Comparison of ENCODE assay signal across 12 cellular contexts in genomic region chr10:72322030-72322279, GRCh38. TPM values are rescaled to one million over a fixed set of nuclear protein-coding genes. Genes with fewer than 3 reads are reported as not detected.
A peak's percentile ranks its signal among the peaks of the same experiment; 100 is the strongest.
DNase-seq lines count a peak whose midpoint lies in the region; TF ChIP-seq lines count a peak whose summit lies in the region.
"Had no signal": no experiment of that assay in that cellular context is flagged by ENCODE, and none has a peak within 500 bp of the region (broad histone marks: within the 10 kb centered on the region; RNA-seq: fewer than 3 reads in every experiment).

No MANE protein-coding gene starts in this region.

- peaks cover 53% of the 10 kb centered on the region for H3K4me1 Mint-ChIP-seq in activated CD4-positive, alpha-beta T cell treated with anti-CD3 and anti-CD28 coated beads, Interleukin-2, amount 10 ng/mL, durations not matched to agents 24 days and 14 days

- H3K4me2 ChIP-seq in OCI-LY1 (ENCODE audit: low read length) = peak overlapping the region; percentile 66; the same call in 1 of the 2 replicates

- H3K27ac Mint-ChIP-seq in activated CD4-positive, alpha-beta T cell treated with anti-CD3 and anti-CD28 coated beads, Interleukin-2, amount 10 ng/mL, durations not matched to agents 24 days and 14 days = peak overlapping the region; percentile 99

- no peaks in the 10 kb centered on the region for H3K9me3 Mint-ChIP-seq in activated CD4-positive, alpha-beta T cell treated with anti-CD3 and anti-CD28 coated beads, Interleukin-2, amount 10 ng/mL, durations not matched to agents 24 days and 14 days

- H3K9me3 ChIP-seq in OCI-LY1 (ENCODE audit: low read length) (no peaks in the 10 kb centered on the region), spleen (no peaks in the 10 kb centered on the region), suprapubic skin (no peaks in the 10 kb centered on the region)
- H3K9me3 ChIP-seq in effector memory CD4-positive, alpha-beta T cell (ENCODE audit: control insufficient read depth, low read length) = no peaks in the 10 kb centered on the region

- H3K27me3 ChIP-seq in OCI-LY1 (ENCODE audit: insufficient read depth, low read length) (no peaks in the 10 kb centered on the region), spleen (replicated peaks in 1 of 7) (no peaks in the 10 kb centered on the region), suprapubic skin (no peaks in the 10 kb centered on the region)
- H3K27me3 ChIP-seq in effector memory CD4-positive, alpha-beta T cell (replicated peaks; ENCODE audit: control insufficient read depth, insufficient read depth, low read length, poor library complexity, severe bottlenecking) = no peaks in the 10 kb centered on the region

- intact Hi-C loops in activated CD4-positive, alpha-beta T cell treated with anti-CD3 and anti-CD28 coated beads, Interleukin-2, amount 10 ng/mL, durations not matched to agents 24 days and 14 days (cut with micrococcal nuclease) = loop anchor here (5.0 kb wide), 1 partner anchor 105 kb away; the partner anchor contains the start of genes ANAPC16 and ASCC1
- intact Hi-C loops in spleen (cut with DNase I; ENCODE audit: low total_unique reads) = no loop called here

- no peaks in the 10 kb centered on the region for H3K9me2 ChIP-seq in OCI-LY1 (ENCODE audit: low read depth, low read length)

- WGBS in spleen, 5 donors = 66 to 100% (median 80%) methylated on average over 3 of the region's 3 CpGs
- 94% methylated on average over 3 of the region's 3 CpGs for WGBS in suprapubic skin

- H3K27ac ChIP-seq in OCI-LY1 (ENCODE audit: low read depth, low read length, poor library complexity, severe bottlenecking) = peak overlapping the region; percentile 100
- peak overlapping the region; percentile 88 for H3K27ac ChIP-seq in effector memory CD4-positive, alpha-beta T cell (ENCODE audit: insufficient read depth, low read length, poor library complexity, severe bottlenecking)
- peak overlapping the region in 5 of 8 donors; percentile 47 to 99 (median 98) for H3K27ac ChIP-seq in spleen
- H3K27ac ChIP-seq in suprapubic skin = no peak overlapping the region

- no peaks in the 10 kb centered on the region for H3K27me3 Mint-ChIP-seq in activated CD4-positive, alpha-beta T cell treated with anti-CD3 and anti-CD28 coated beads, Interleukin-2, amount 10 ng/mL, durations not matched to agents 24 days and 14 days

- peaks cover 9% of the 10 kb centered on the region for H3F3A ChIP-seq in OCI-LY1 (ENCODE audit: insufficient read depth, low read length)

- peaks cover 5% of the 10 kb centered on the region for H3K36me3 Mint-ChIP-seq in activated CD4-positive, alpha-beta T cell treated with anti-CD3 and anti-CD28 coated beads, Interleukin-2, amount 10 ng/mL, durations not matched to agents 24 days and 14 days (ENCODE audit: low read depth)

- DNase-seq in activated CD4-positive, alpha-beta T cell treated with anti-CD3 and anti-CD28 coated beads, Interleukin-2, amount 10 ng/mL, durations not matched to agents 24 days and 14 days = peak; percentile 66
- no peak for DNase-seq in activated CD4-positive, alpha-beta T cell treated with anti-CD3 and anti-CD28 coated beads for 1 hour
- no peak for DNase-seq in effector memory CD4-positive, alpha-beta T cell
- peak; percentile 81 for DNase-seq in spleen
- DNase-seq in suprapubic skin (ENCODE audit: low spot score in 2 of 2) = no peak
- DNase-seq in AG20443 (ENCODE audit: low spot score) = no peak
- DNase-seq in UCSD-AML1 (lab: John Stamatoyannopoulos, UW; ENCODE audit: unreplicated experiment) = no peak
- DNase-seq: ACHN, cortex of kidney, head of caudate nucleus, NCI-H526 treated with DMSO at 0.1 percent for 48 hours had no signal

- no peaks in the 10 kb centered on the region for H4K20me1 ChIP-seq in OCI-LY1 (ENCODE audit: insufficient read depth, low read length)

- TF ChIP-seq CTCF in OCI-LY1 (IDR thresholded peaks at IDR 0.05; ENCODE audit: low read length) (no peak), spleen (IDR thresholded peaks at IDR 0.05 in 8 of 11, conservative IDR thresholded peaks at IDR 0.05 in 3 of 11) (no peak), suprapubic skin (IDR thresholded peaks at IDR 0.05) (no peak)

- H2AFZ ChIP-seq in OCI-LY1 (ENCODE audit: low read length) = no peak overlapping the region

- no peaks in the 10 kb centered on the region for H3K79me2 ChIP-seq in OCI-LY1 (ENCODE audit: insufficient read depth, low read length)

- H3K36me3 ChIP-seq in OCI-LY1 (ENCODE audit: insufficient read depth, low read length) (no peaks in the 10 kb centered on the region), spleen (no peaks in the 10 kb centered on the region), suprapubic skin (no peaks in the 10 kb centered on the region)
- no peaks in the 10 kb centered on the region for H3K36me3 ChIP-seq in effector memory CD4-positive, alpha-beta T cell (ENCODE audit: control insufficient read depth, insufficient read depth, low read length)

- H3K4me1 ChIP-seq in OCI-LY1 (ENCODE audit: insufficient read depth, low read length, severe bottlenecking) (peaks cover 68% of the 10 kb centered on the region), spleen (peaks cover 62 to 100% (median 95%) of the 10 kb centered on the region in 6 donors), suprapubic skin (peaks cover 70% of the 10 kb centered on the region)
- peaks cover 64% of the 10 kb centered on the region for H3K4me1 ChIP-seq in effector memory CD4-positive, alpha-beta T cell (ENCODE audit: control insufficient read depth, insufficient read depth, low read length, poor library complexity, severe bottlenecking)

- TF ChIP-seq POLR2A in spleen (IDR thresholded peaks at IDR 0.05) (no peak), suprapubic skin (IDR thresholded peaks at IDR 0.05) (no peak)

- H3K9ac ChIP-seq in OCI-LY1 (ENCODE audit: low read length) = peak overlapping the region; percentile 72; the same call in 1 of the 2 replicates

- H3K4me3 Mint-ChIP-seq in activated CD4-positive, alpha-beta T cell treated with anti-CD3 and anti-CD28 coated beads, Interleukin-2, amount 10 ng/mL, durations not matched to agents 24 days and 14 days = peak overlapping the region; percentile 59

- no peak for TF ChIP-seq EP300 in suprapubic skin (IDR thresholded peaks at IDR 0.05)

- H3K4me3 ChIP-seq in OCI-LY1 (ENCODE audit: low read depth, low read length, poor library complexity, severe bottlenecking) (no peak overlapping the region), spleen (no peak overlapping the region), suprapubic skin (no peak overlapping the region)
- no peak overlapping the region for H3K4me3 ChIP-seq in effector memory CD4-positive, alpha-beta T cell (ENCODE audit: insufficient read depth, low read depth, low read length, poor library complexity, severe bottlenecking)

RNA-seq across cellular contexts. Expression of gene DNAJB12, which starts 32.8 kb away (rescaled TPM):
- 32.5 and 35.1 TPM in 2 replicates for total RNA-seq in activated CD4-positive, alpha-beta T cell treated with anti-CD3 and anti-CD28 coated beads, Interleukin-2, amount 10 ng/mL, durations not matched to agents 24 days and 14 days
- total RNA-seq in spleen = 10 to 100 TPM; 32.7 to 55.4 (median 41.6) TPM
- 10 to 100 TPM; 13.6 to 16.5 (median 14.3) TPM for polyA plus RNA-seq in spleen
- total RNA-seq in suprapubic skin = 10 to 100 TPM; 44.0 to 61.8 (median 46.7) TPM

RNA-seq across cellular contexts. Expression of gene DDIT4, which starts 48.2 kb away (rescaled TPM):
- total RNA-seq in activated CD4-positive, alpha-beta T cell treated with anti-CD3 and anti-CD28 coated beads, Interleukin-2, amount 10 ng/mL, durations not matched to agents 24 days and 14 days = 260 and 271 TPM in 2 replicates
- total RNA-seq in spleen (100 to 1,000 TPM; 103 to 308 (median 249) TPM), suprapubic skin (100 to 1,000 TPM; 170 to 246 (median 225) TPM)
- 100 to 1,000 TPM in 2 of 3 donors, 10 to 100 TPM in 1; 99.3 to 247 (median 209) TPM for polyA plus RNA-seq in spleen

Comparison
In these comparisons a context has a peak if more than half of its experiments do, and no peak if none do; other contexts are left out.
1. DNase-seq: peak in activated CD4-positive, alpha-beta T cell treated with anti-CD3 and anti-CD28 coated beads, Interleukin-2, amount 10 ng/mL, durations not matched to agents 24 days and 14 days (single experiment) and spleen (single experiment); none in activated CD4-positive, alpha-beta T cell treated with anti-CD3 and anti-CD28 coated beads for 1 hour (single experiment), effector memory CD4-positive, alpha-beta T cell (0 of 3), suprapubic skin (0 of 2), AG20443 (single experiment) and UCSD-AML1 (single experiment).